In the genomic region with DNA sequence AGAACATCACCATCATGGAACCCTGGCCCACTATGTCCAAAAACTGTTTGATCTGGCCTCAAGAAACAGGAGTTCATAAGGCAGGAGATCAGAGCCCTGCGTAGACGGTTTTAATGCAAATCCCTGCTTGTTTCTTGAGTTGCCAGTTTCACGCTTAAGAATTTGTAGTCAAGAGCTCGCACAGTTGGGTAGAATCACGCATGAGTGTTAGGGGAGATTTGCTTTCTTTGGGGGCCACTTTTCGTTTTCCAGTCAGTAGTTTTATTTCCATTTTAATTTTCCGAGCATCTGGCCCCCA, we compare ENCODE assay signal across 1 cellular context.
TF ChIP-seq lines count a peak whose summit lies in the region.

No MANE protein-coding gene starts in this region.

TF ChIP-seq in GM12878, 131 proteins besides CTCF, POLR2A, EP300 and RAD21:
- TF ChIP-seq CHD4 (IDR thresholded peaks at IDR 0.05), result no peak
- 0 out of 2 replicates have a peak, but pooled peaks have one; percentile 21 for TF ChIP-seq SMARCA5 (IDR thresholded peaks at IDR 0.05)
